In genomic region chr2:207144191-207144795, GRCh38 we compare ENCODE assay signal across 11 cellular contexts. TPM values are rescaled to one million over a fixed set of nuclear protein-coding genes. Genes with fewer than 3 reads are reported as not detected.
A peak's percentile ranks its signal among the peaks of the same experiment; 100 is the strongest.
DNase-seq lines count a peak whose midpoint lies in the region; ATAC-seq, FAIRE-seq and TF ChIP-seq lines count a peak whose summit lies in the region.
"Had no signal": no experiment of that assay in that cellular context is flagged by ENCODE, and none has a peak within 500 bp of the region (broad histone marks: within the 10 kb centered on the region; RNA-seq: fewer than 3 reads in every experiment).

No MANE protein-coding gene starts in this region.

- DNase-seq in MCF 10A (ENCODE audit: unreplicated experiment) (no peak), mammary epithelial cell (no peak), GM12878 (ENCODE audit: low read depth, low spot score) (no peak), naive B cell (no peak), type B pancreatic cell (ENCODE audit: extremely low spot score, unreplicated experiment) (no peak), LoVo (ENCODE audit: low spot score) (no peak), activated gamma-delta T cell treated with Interleukin-2 at 50 U/mL for 16 hours (no peak), sciatic nerve (ENCODE audit: low spot score) (no peak)
- DNase-seq: Caco-2, IMR-90 had no signal

- H3K4me1 Mint-ChIP-seq in MCF 10A (ENCODE audit: insufficient read depth, unreplicated experiment) (peaks cover 40% of the 10 kb centered on the region), naive B cell (peaks cover 73 to 80% (median 77%) of the 10 kb centered on the region in 3 donors), type B pancreatic cell (ENCODE audit: unreplicated experiment) (peaks cover 45% of the 10 kb centered on the region)

- H3K27ac ChIP-seq in mammary epithelial cell (ENCODE audit: insufficient read depth, low read depth, low read length) (no peak overlapping the region), GM12878 (ENCODE audit: control insufficient read depth, insufficient read depth) (peak overlapping the region; percentile 77)

- H3K9me3 ChIP-seq in mammary epithelial cell (replicated peaks; ENCODE audit: insufficient read depth, low read length), result no peaks in the 10 kb centered on the region
- no peaks in the 10 kb centered on the region for H3K9me3 ChIP-seq in GM12878 (replicated peaks; ENCODE audit: control insufficient read depth, insufficient read depth, low read length)
- H3K9me3 ChIP-seq: Caco-2 had no signal

- 0 out of 2 replicates have a peak, but pooled peaks have one; percentile 0 for TF ChIP-seq RAD21 in GM12878 (IDR thresholded peaks at IDR 0.05; ENCODE audit: insufficient read depth, low read depth, low read length)

- BruUV-seq in MCF 10A (replicated peaks; lab: Mats Ljungman, UMichigan) (no TSS peak), mammary epithelial cell (replicated peaks; lab: Mats Ljungman, UMichigan) (no TSS peak), GM12878 (replicated peaks; lab: Mats Ljungman, UMichigan) (no TSS peak)

- H3K27me3 ChIP-seq in mammary epithelial cell (ENCODE audit: insufficient read depth, low read length) (no peaks in the 10 kb centered on the region), GM12878 (replicated peaks in 1 of 2; ENCODE audit: control insufficient read depth in 2 of 2, insufficient read depth in 2 of 2, low read length in 1 of 2) (no peaks in the 10 kb centered on the region)

- peaks cover 38% of the 10 kb centered on the region for H3K36me3 ChIP-seq in mammary epithelial cell (ENCODE audit: insufficient read depth, low read length)
- H3K36me3 ChIP-seq in GM12878 (ENCODE audit: control insufficient read depth in 2 of 2, insufficient read depth in 2 of 2, low read length in 1 of 2), result no peaks in the 10 kb centered on the region; a peak in 2 of 4 replicates

- CTCF ChIA-PET in MCF 10A (lab: Yijun Ruan, JAX), result interaction anchor here (0.6 to 1.0 kb wide), 2 partner anchors 9 to 163 kb away, joined by 3 read pairs; no protein-coding TSS in a partner anchor
- CTCF ChIA-PET in mammary epithelial cell (lab: Charles Lee; ENCODE audit: low non-redundant PET), result no interaction called here
- CTCF ChIA-PET in GM12878 (lab: Yijun Ruan, JAX), result interaction anchor here (0.6 to 4.2 kb wide), 10 partner anchors 10 to 960 kb away, joined by 3 to 36 read pairs (median 6); partner anchors contain the start of gene KLF7

- TF ChIP-seq POLR2A in GM12878 (IDR thresholded peaks at IDR 0.05; ENCODE audit: low read depth, low read length), result no peak

- H3K27ac Mint-ChIP-seq in MCF 10A (ENCODE audit: low read depth, unreplicated experiment), result peak overlapping the region; percentile 1
- H3K27ac Mint-ChIP-seq in naive B cell, result peak overlapping the region; percentile 97 to 99 (median 98)
- peak overlapping the region; percentile 32 for H3K27ac Mint-ChIP-seq in type B pancreatic cell

- WGBS in mammary epithelial cell (ENCODE audit: low coverage, missing lambda C conversion rate), result 94% methylated on average over 3 of the region's 3 CpGs
- 48% methylated on average over 3 of the region's 3 CpGs for WGBS in GM12878 (ENCODE audit: insufficient coverage, insufficient replicate concordance, low lambda C conversion rate, missing lambda C conversion rate)

- H4K20me1 ChIP-seq in mammary epithelial cell (ENCODE audit: insufficient read depth, low read length) (peaks cover 2% of the 10 kb centered on the region), GM12878 (ENCODE audit: control insufficient read depth, insufficient read depth) (no peaks in the 10 kb centered on the region)

- in situ Hi-C loops in mammary epithelial cell (cut with MboI; ENCODE audit: low sequenced_read_pairs in 2 of 2) (no loop called here), GM12878 (cut with MboI) (loop anchor here (5.0 kb wide), 1 partner anchor 328 kb away; no protein-coding TSS in a partner anchor)

- no peaks in the 10 kb centered on the region for H3K9me3 Mint-ChIP-seq in MCF 10A (ENCODE audit: unreplicated experiment)
- H3K9me3 Mint-ChIP-seq in naive B cell, result peaks cover 0 to 1% (median 0%) of the 10 kb centered on the region in 7 donors
- no peaks in the 10 kb centered on the region for H3K9me3 Mint-ChIP-seq in type B pancreatic cell

- peak; percentile 10 for ATAC-seq in GM12878
- ATAC-seq in naive B cell (ENCODE audit: low read depth in 2 of 2), result no peak
- no peak for ATAC-seq in sciatic nerve
- ATAC-seq: Panc1 had no signal

- peaks cover 99% of the 10 kb centered on the region for H3K79me2 ChIP-seq in mammary epithelial cell (ENCODE audit: insufficient read depth, low read length)
- peaks cover 19% of the 10 kb centered on the region for H3K79me2 ChIP-seq in GM12878 (ENCODE audit: control insufficient read depth, insufficient read depth, low read length)

- no peak overlapping the region for H3K9ac ChIP-seq in mammary epithelial cell (ENCODE audit: insufficient read depth, low read length)
- peak overlapping the region; percentile 58; the same call in 1 of the 2 replicates for H3K9ac ChIP-seq in GM12878 (ENCODE audit: control insufficient read depth, insufficient read depth, low read length)

- H3K27me3 Mint-ChIP-seq in MCF 10A (ENCODE audit: insufficient read depth, unreplicated experiment) (no peaks in the 10 kb centered on the region), naive B cell (no peaks in the 10 kb centered on the region), type B pancreatic cell (no peaks in the 10 kb centered on the region)

- H3K36me3 Mint-ChIP-seq in MCF 10A (ENCODE audit: insufficient read depth, unreplicated experiment) (peaks cover 31% of the 10 kb centered on the region), naive B cell (peaks cover 11 to 24% of the 10 kb centered on the region in 2 donors), type B pancreatic cell (peaks cover 13% of the 10 kb centered on the region)

- TF ChIP-seq CTCF in MCF 10A (IDR thresholded peaks at IDR 0.05; ENCODE audit: unreplicated experiment) (no peak), mammary epithelial cell (conservative IDR thresholded peaks at IDR 0.05 in 1 of 2, IDR thresholded peaks at IDR 0.05 in 1 of 2; ENCODE audit: extremely low read depth in 1 of 2, insufficient read depth in 1 of 2, low read depth in 1 of 2, low read length in 2 of 2) (no peak), GM12878 (IDR thresholded peaks at IDR 0.05 in 2 of 3, conservative IDR thresholded peaks at IDR 0.05 in 1 of 3; ENCODE audit: control insufficient read depth in 2 of 3, extremely low read depth in 1 of 3, insufficient read depth in 1 of 3, low read depth in 3 of 3, low read length in 3 of 3) (no peak), type B pancreatic cell (conservative IDR thresholded peaks at IDR 0.05) (no peak)

- no peak for FAIRE-seq in GM12878 (lab: Jason Lieb, UNC)

- H2AFZ ChIP-seq in mammary epithelial cell (ENCODE audit: low read depth, low read length) (no peak overlapping the region), GM12878 (ENCODE audit: control insufficient read depth, low read depth, low read length) (no peak overlapping the region)

- SMC1A ChIA-PET in GM12878 (lab: Charles Lee; ENCODE audit: uncharacterized antibody, unreplicated experiment), result interaction anchor here (0.6 to 6.6 kb wide), 10 partner anchors 10 to 205 kb away, joined by 3 to 61 read pairs (median 4); partner anchors contain the start of gene KLF7

- no peak overlapping the region for H3K4me2 ChIP-seq in mammary epithelial cell (ENCODE audit: insufficient read depth, low read depth, low read length)
- H3K4me2 ChIP-seq in GM12878 (ENCODE audit: control insufficient read depth, insufficient read depth), result peak overlapping the region; percentile 91

- no peak for TF ChIP-seq EP300 in GM12878 (IDR thresholded peaks at IDR 0.05; ENCODE audit: borderline replicate concordance in 1 of 2, control insufficient read depth in 1 of 2, low read depth in 2 of 2, low read length in 2 of 2)

- no peak overlapping the region for H3K4me3 ChIP-seq in mammary epithelial cell (replicated peaks in 1 of 3; ENCODE audit: insufficient read depth in 1 of 3, low read depth in 2 of 3, low read length in 3 of 3)
- H3K4me3 ChIP-seq in GM12878, result no peak overlapping the region; the same call in 1 of the 2 replicates

- H3K4me1 ChIP-seq in mammary epithelial cell (ENCODE audit: insufficient read depth, low read length) (peaks cover 23% of the 10 kb centered on the region), GM12878 (ENCODE audit: control insufficient read depth, insufficient read depth, low read length) (peaks cover 22% of the 10 kb centered on the region)
- H3K4me1 ChIP-seq: Caco-2 had no signal

- intact Hi-C loops in MCF 10A (cut with micrococcal nuclease), result no loop called here
- intact Hi-C loops in mammary epithelial cell (cut with micrococcal nuclease), result no loop called here
- intact Hi-C loops in GM12878 (cut with micrococcal nuclease; ENCODE audit: unreplicated experiment), result loop anchor here (5.0 kb wide), 1 partner anchor 328 kb away; no protein-coding TSS in a partner anchor
- intact Hi-C loops in sciatic nerve (cut with DNase I), result no loop called here

- RAD21 ChIA-PET in GM12878 (lab: Charles Lee; ENCODE audit: unreplicated experiment), result interaction anchor here (1.1 to 4.2 kb wide), 11 partner anchors 9 to 328 kb away, joined by 3 to 58 read pairs (median 5); partner anchors contain the start of gene KLF7

- no peak overlapping the region for H3K4me3 Mint-ChIP-seq in MCF 10A (ENCODE audit: unreplicated experiment)
- H3K4me3 Mint-ChIP-seq in naive B cell, result peak overlapping the region; percentile 67 to 95 (median 82)
- H3K4me3 Mint-ChIP-seq in type B pancreatic cell, result peak overlapping the region; percentile 73

- POLR2A ChIA-PET in MCF 10A (lab: Yijun Ruan, JAX), result interaction anchor here (2.4 to 5.1 kb wide), 2 partner anchors 10 to 20 kb away, joined by 9 to 38 read pairs; partner anchors contain the start of gene KLF7
- POLR2A ChIA-PET in GM12878 (lab: Charles Lee), result interaction anchor here (0.6 to 6.2 kb wide), 5 partner anchors 10 to 281 kb away, joined by 3 to 56 read pairs (median 4); partner anchors contain the start of gene KLF7

- dilution Hi-C loops in mammary epithelial cell (cut with HindIII; ENCODE audit: low sequenced_read_pairs), result no loop called here

RNA-seq across cellular contexts. Expression of gene KLF7, which starts 21.5 kb away (rescaled TPM):
- total RNA-seq in MCF 10A (2022) (40.1 and 51.8 TPM in 2 replicates), mammary epithelial cell (10 to 100 TPM; 41.3 to 81.5 TPM), GM12878 (2014; rRNA removed) (8.1 and 10.8 TPM in 2 replicates), GM12878 (2014; rRNA removed; fragmentation: Illumina TruSeq; extraction: Trizol) (7.6 and 8.1 TPM in 2 replicates), GM12878 (2021) (20.6 and 24.8 TPM in 2 replicates), type B pancreatic cell (ENCODE audit: low replicate concordance) (20.3 and 24.1 TPM in 2 replicates), sciatic nerve (79.1 TPM)
- polyA plus RNA-seq in mammary epithelial cell (32.7 TPM), GM12878 (2011; rRNA removed) (4.7 and 6.4 TPM in 2 replicates), GM12878 (2014; fragmentation: Illumina TruSeq; extraction: Trizol) (13.3 and 20.5 TPM in 2 replicates), GM12878 (2014; fragmentation: Nextera tagmentation; extraction: Ambion mirVana) (1 to 10 TPM; 2.4 to 3.3 TPM), GM12878 (2014; rRNA removed) (9.4 and 10.7 TPM in 2 replicates), GM12878 (2016; fragmentation: Nextera tagmentation; extraction: Ambion mirVana) (10 to 100 TPM in 1 of 2 experiments, 1 to 10 TPM in 1; 5.6 to 10.2 TPM), naive B cell (ENCODE audit: low read depth in 6 of 6) (10 to 100 TPM; 14.2 to 25.1 (median 15.0) TPM)
- 90.2 TPM for polyA minus RNA-seq in mammary epithelial cell
- total RNA-seq in GM12878 (2013; cell fraction: nucleolus; rRNA removed), result 51.2 and 57.3 TPM in 2 replicates
- 6.5 TPM for polyA plus RNA-seq in GM12878 (2011; ENCODE audit: low read depth)
- polyA plus RNA-seq in GM12878 (2011; cell fraction: cytosol; rRNA removed), result 5.4 and 5.7 TPM in 2 replicates
- 11.2 and 11.5 TPM in 2 replicates for polyA plus RNA-seq in GM12878 (2011; cell fraction: nucleus; rRNA removed)
- polyA plus RNA-seq in GM12878 (2012), result 6.8 and 7.9 TPM in 2 replicates
- 8.9 and 12.7 TPM in 2 replicates for polyA minus RNA-seq in GM12878 (2011; rRNA and poly(A)+ RNA removed)
- 1.7 and 3.4 TPM in 2 replicates for polyA minus RNA-seq in GM12878 (2011; cell fraction: cytosol; rRNA and poly(A)+ RNA removed)
- polyA minus RNA-seq in GM12878 (2011; cell fraction: nucleus; rRNA and poly(A)+ RNA removed), result 7.1 and 10.4 TPM in 2 replicates

Comparison
In these comparisons a context has a peak if more than half of its experiments do, and no peak if none do; other contexts are left out.
1. H3K27ac Mint-ChIP-seq: peak in every context shown above with its lines; median percentile 98 in naive B cell; 32 in type B pancreatic cell; 1 in MCF 10A.